ENCODE assay signal across 9 cellular contexts in the genomic region with DNA sequence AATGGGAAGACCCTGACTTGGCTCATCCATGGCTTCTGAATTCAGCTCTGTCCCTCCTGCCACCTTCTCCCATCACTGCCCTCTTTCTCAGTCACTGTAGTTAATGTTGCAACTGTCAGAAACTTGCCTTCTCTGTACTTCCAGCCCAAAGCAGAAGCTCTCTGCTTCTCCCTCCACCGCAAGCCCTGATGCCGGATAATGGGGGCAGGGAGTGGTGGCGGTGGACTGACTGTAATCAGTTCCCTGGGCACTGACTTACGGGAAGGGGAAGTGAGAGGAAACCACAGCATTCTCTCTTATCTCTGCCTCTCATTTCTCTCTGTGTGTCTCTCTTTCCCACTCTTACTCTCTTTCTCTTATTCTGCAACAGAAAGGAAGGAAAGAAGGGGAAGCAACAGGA. TPM values are rescaled to one million over a fixed set of nuclear protein-coding genes. Genes with fewer than 3 reads are reported as not detected.
A peak's percentile ranks its signal among the peaks of the same experiment; 100 is the strongest.
DNase-seq lines count a peak whose midpoint lies in the region; ATAC-seq and TF ChIP-seq lines count a peak whose summit lies in the region.
"Had no signal": no experiment of that assay in that cellular context is flagged by ENCODE, and none has a peak within 500 bp of the region (broad histone marks: within the 10 kb centered on the region; RNA-seq: fewer than 3 reads in every experiment).

No MANE protein-coding gene starts in this region.

- H3K9me3 ChIP-seq in heart left ventricle: no peaks in the 10 kb centered on the region
- H3K9me3 ChIP-seq: A549 had no signal

- DNase-seq in activated CD4-positive, alpha-beta T cell treated with anti-CD3 and anti-CD28 coated beads for 36 hours: peak; percentile 85
- DNase-seq in activated CD4-positive, alpha-beta T cell treated with anti-CD3 and anti-CD28 coated beads for 1 hour: no peak
- peak; percentile 89 for DNase-seq in activated CD4-positive, alpha-beta memory T cell treated with anti-CD3 and anti-CD28 coated beads for 36 hours
- peak; percentile 59 to 85 (median 69) for DNase-seq in heart left ventricle
- peak; percentile 23 to 54 for DNase-seq in stimulated activated CD8-positive, alpha-beta memory T cell treated with anti-CD3 and anti-CD28 coated beads, Interleukin-15, amount 100 ng/mL, for 4 hours (ENCODE audit: low read depth in 2 of 2)
- DNase-seq in T1000 (lab: John Stamatoyannopoulos, UW): no peak

- no peak for TF ChIP-seq CTCF in heart left ventricle (IDR thresholded peaks at IDR 0.05)

- peak overlapping the region; percentile 92 for H3K27ac Mint-ChIP-seq in activated CD4-positive, alpha-beta T cell treated with anti-CD3 and anti-CD28 coated beads for 36 hours
- peak overlapping the region; percentile 93 for H3K27ac Mint-ChIP-seq in activated CD4-positive, alpha-beta memory T cell treated with anti-CD3 and anti-CD28 coated beads for 36 hours

- CTCF ChIA-PET in activated CD4-positive, alpha-beta T cell treated with anti-CD3 and anti-CD28 coated beads for 36 hours (lab: Charles Lee): interaction anchor here (0.7 to 2.8 kb wide), 5 partner anchors 9 to 83 kb away, joined by 4 to 19 read pairs (median 4); no protein-coding TSS in a partner anchor
- CTCF ChIA-PET in activated CD4-positive, alpha-beta memory T cell treated with anti-CD3 and anti-CD28 coated beads for 36 hours (lab: Charles Lee): interaction anchor here (1.0 to 7.4 kb wide), 7 partner anchors 11 to 84 kb away, joined by 3 to 75 read pairs (median 4); partner anchors contain the start of gene TNFSF10

- H3K4me3 Mint-ChIP-seq in activated CD4-positive, alpha-beta T cell treated with anti-CD3 and anti-CD28 coated beads for 36 hours: peak overlapping the region; percentile 67
- peak overlapping the region; percentile 52 for H3K4me3 Mint-ChIP-seq in activated CD4-positive, alpha-beta memory T cell treated with anti-CD3 and anti-CD28 coated beads for 36 hours

- H3K27me3 Mint-ChIP-seq in activated CD4-positive, alpha-beta T cell treated with anti-CD3 and anti-CD28 coated beads for 36 hours: no peaks in the 10 kb centered on the region
- H3K27me3 Mint-ChIP-seq in activated CD4-positive, alpha-beta memory T cell treated with anti-CD3 and anti-CD28 coated beads for 36 hours: no peaks in the 10 kb centered on the region

- peak; percentile 73 for ATAC-seq in activated CD4-positive, alpha-beta T cell treated with anti-CD3 and anti-CD28 coated beads for 36 hours
- ATAC-seq in HG03442 (IDR thresholded peaks at IDR 0.05; ENCODE audit: unreplicated experiment) (peak; percentile 70), heart left ventricle (peak; percentile 41 to 86 (median 59)), HG03521 (IDR thresholded peaks at IDR 0.05; ENCODE audit: unreplicated experiment) (no peak)
- ATAC-seq: A549 had no signal

- intact Hi-C loops in activated CD4-positive, alpha-beta T cell treated with anti-CD3 and anti-CD28 coated beads for 36 hours (cut with DNase I, micrococcal nuclease): loop anchor here (1.0 to 10.0 kb wide), 4 partner anchors 18 to 1638 kb away; partner anchors contain the start of gene RPL22L1 (in 1 of the 2)
- intact Hi-C loops in activated CD4-positive, alpha-beta memory T cell treated with anti-CD3 and anti-CD28 coated beads for 36 hours (cut with micrococcal nuclease): loop anchor here (1.0 to 10.0 kb wide), 7 partner anchors 22 to 378 kb away; no protein-coding TSS in a partner anchor
- intact Hi-C loops in heart left ventricle (cut with DNase I): loop anchor here in 7 of 10 donors (2.0 to 10.0 kb wide), 3 partner anchors 82 to 85 kb away; no protein-coding TSS in a partner anchor

- H3K4me1 Mint-ChIP-seq in activated CD4-positive, alpha-beta T cell treated with anti-CD3 and anti-CD28 coated beads for 36 hours: peaks cover 66% of the 10 kb centered on the region
- peaks cover 81% of the 10 kb centered on the region for H3K4me1 Mint-ChIP-seq in activated CD4-positive, alpha-beta memory T cell treated with anti-CD3 and anti-CD28 coated beads for 36 hours (ENCODE audit: low read depth)

- peak overlapping the region in 10 of 12 donors; percentile 4 to 96 (median 62) for H3K27ac ChIP-seq in heart left ventricle
- H3K27ac ChIP-seq: A549 had no signal

- H3K4me1 ChIP-seq in heart left ventricle: peaks cover 6 to 74% (median 35%) of the 10 kb centered on the region in 12 donors

- peaks cover 0 to 85% (median 66%) of the 10 kb centered on the region in 9 donors for H3K36me3 ChIP-seq in heart left ventricle

- H3K27me3 ChIP-seq in heart left ventricle: no peaks in the 10 kb centered on the region

- no peaks in the 10 kb centered on the region for H3K9me3 Mint-ChIP-seq in activated CD4-positive, alpha-beta T cell treated with anti-CD3 and anti-CD28 coated beads for 36 hours (ENCODE audit: low read depth)
- H3K9me3 Mint-ChIP-seq in activated CD4-positive, alpha-beta memory T cell treated with anti-CD3 and anti-CD28 coated beads for 36 hours: no peaks in the 10 kb centered on the region

- H3K4me3 ChIP-seq in heart left ventricle: peak overlapping the region in 1 of 12 donors; percentile 23
- H3K4me3 ChIP-seq: A549 had no signal

- POLR2A ChIA-PET in activated CD4-positive, alpha-beta T cell treated with anti-CD3 and anti-CD28 coated beads for 36 hours (lab: Charles Lee): interaction anchor here (1.4 kb wide), 1 partner anchor 80 kb away, joined by 3 read pairs; no protein-coding TSS in a partner anchor
- POLR2A ChIA-PET in activated CD4-positive, alpha-beta memory T cell treated with anti-CD3 and anti-CD28 coated beads for 36 hours (lab: Charles Lee): interaction anchor here (0.9 to 1.7 kb wide), 6 partner anchors 8 to 82 kb away, joined by 3 to 7 read pairs (median 4); no protein-coding TSS in a partner anchor

- H3K36me3 Mint-ChIP-seq in activated CD4-positive, alpha-beta T cell treated with anti-CD3 and anti-CD28 coated beads for 36 hours (ENCODE audit: low read depth): peaks cover 74% of the 10 kb centered on the region
- peaks cover 64% of the 10 kb centered on the region for H3K36me3 Mint-ChIP-seq in activated CD4-positive, alpha-beta memory T cell treated with anti-CD3 and anti-CD28 coated beads for 36 hours

- 31 to 45% (median 35%) methylated on average over 4 of the region's 4 CpGs for WGBS in heart left ventricle, 4 donors

- no peak for TF ChIP-seq POLR2A in heart left ventricle (IDR thresholded peaks at IDR 0.05)

RNA-seq across cellular contexts. Expression of gene TNFSF10, which starts 10.9 kb away (rescaled TPM):
- 10 to 100 TPM; 33.1 to 34.8 TPM for total RNA-seq in activated CD4-positive, alpha-beta T cell treated with anti-CD3 and anti-CD28 coated beads for 36 hours
- 10 to 100 TPM; 30.1 to 31.8 TPM for total RNA-seq in activated CD4-positive, alpha-beta memory T cell treated with anti-CD3 and anti-CD28 coated beads for 36 hours
- total RNA-seq in heart left ventricle: 10 to 100 TPM in 8 of 9 donors, 1 to 10 TPM in 1; 7.0 to 80.4 (median 22.4) TPM
- 10 to 100 TPM; 15.2 to 18.3 TPM for polyA plus RNA-seq in heart left ventricle

Comparison
In these comparisons a context has a peak if more than half of its experiments do, and no peak if none do; other contexts are left out.
1. DNase-seq: peak in activated CD4-positive, alpha-beta T cell treated with anti-CD3 and anti-CD28 coated beads for 36 hours (single experiment), activated CD4-positive, alpha-beta memory T cell treated with anti-CD3 and anti-CD28 coated beads for 36 hours (single experiment), heart left ventricle (5 of 5) and stimulated activated CD8-positive, alpha-beta memory T cell treated with anti-CD3 and anti-CD28 coated beads, Interleukin-15, amount 100 ng/mL, for 4 hours (2 of 2); none in activated CD4-positive, alpha-beta T cell treated with anti-CD3 and anti-CD28 coated beads for 1 hour (single experiment) and T1000 (single experiment).